ENCODE assay signal across 17 cellular contexts in the genomic region with DNA sequence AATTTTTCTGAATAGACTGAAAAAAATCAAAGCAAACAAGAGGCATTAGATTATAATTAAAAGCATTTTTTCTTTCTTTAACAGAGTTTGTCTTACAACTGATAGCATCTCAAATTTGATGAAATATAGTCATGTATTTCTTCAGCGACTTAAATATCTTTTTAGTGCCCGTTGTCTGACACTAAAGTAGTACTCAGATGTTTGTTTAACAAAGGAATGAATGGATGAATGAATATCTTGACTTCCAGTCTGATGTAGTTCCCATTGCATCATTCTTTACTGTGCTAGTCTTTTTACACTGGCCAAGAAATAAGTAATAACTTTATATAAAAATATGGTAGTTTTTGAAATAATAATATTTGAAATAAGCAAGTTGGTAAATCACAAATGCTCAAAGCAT.
"Had no signal": no experiment of that assay in that cellular context is flagged by ENCODE, and none has a peak within 500 bp of the region (broad histone marks: within the 10 kb centered on the region; RNA-seq: fewer than 3 reads in every experiment).

No MANE protein-coding gene starts in this region.

- H3K4me1 ChIP-seq: prostate gland, vagina had no signal

- H3K27me3 ChIP-seq: cardiac muscle cell, vagina had no signal

- ATAC-seq: activated T-cell treated with anti-CD3 and anti-CD28 coated beads, Interleukin-2, amount 50 U/mL, for 4 hours; natural killer cell treated with Interleukin-12 subunit alpha and Interleukin-12 subunit beta and Interleukin-15 and Interleukin-18, amount 100 ng/mL, for 72 hours had no signal

- H3K4me3 ChIP-seq: cardiac muscle cell, prostate gland, thoracic aorta, vagina had no signal

- H3K9me3 ChIP-seq: prostate gland, thoracic aorta, vagina had no signal

- H3K27ac ChIP-seq: cardiac muscle cell, prostate gland, thoracic aorta, vagina had no signal

- FAIRE-seq: frontal cortex had no signal

- H3K36me3 ChIP-seq: cardiac muscle cell, prostate gland, thoracic aorta, vagina had no signal

- DNase-seq: activated CD4-positive, alpha-beta T cell treated with anti-CD3 and anti-CD28 coated beads, Interleukin-2, amount 50 U/mL, for 48 hours; activated CD8-positive, alpha-beta memory T cell treated with anti-CD3 and anti-CD28 coated beads, Interleukin-2, amount 50 U/mL, for 48 hours; activated naive CD4-positive, alpha-beta T cell treated with Interleukin-2 at 50 U/mL for 16 hours; activated naive CD8-positive, alpha-beta T cell treated with anti-CD3 and anti-CD28 coated beads for 36 hours; activated T-cell treated with anti-CD3 and anti-CD28 coated beads, Interleukin-2, amount 50 U/mL, for 4 hours; dermis blood vessel endothelial cell; effector CD8-positive, alpha-beta T cell; hippocampal formation; midbrain; stimulated activated CD4-positive, alpha-beta T cell treated with anti-CD3 and anti-CD28 coated beads, Interleukin-4, amount 100 ng/mL, for 1 hour; stimulated activated naive CD4-positive, alpha-beta T cell had no signal
